In genomic region chr5:1418921-1419280, GRCh38 we compare ENCODE assay signal across 2 cellular contexts.
TF ChIP-seq lines count a peak whose summit lies in the region.

No MANE protein-coding gene starts in this region.

TF ChIP-seq in HEK293, 187 proteins besides CTCF, POLR2A, EP300 and RAD21:
- TF ChIP-seq ZNF366 (tag by site-specific recombination; conservative IDR thresholded peaks at IDR 0.05) = peak; percentile 93
- TF ChIP-seq ZBTB17 (tag by site-specific recombination; IDR thresholded peaks at IDR 0.05) = peak; percentile 100
- TF ChIP-seq ZNF768 (tag by site-specific recombination; IDR thresholded peaks at IDR 0.05) = no peak

TF ChIP-seq in H1, 55 proteins besides CTCF, POLR2A, EP300 and RAD21:
- TF ChIP-seq SUZ12 (IDR thresholded peaks at IDR 0.05; ENCODE audit: low read length) = no peak
- no peak for TF ChIP-seq HDAC6 (IDR thresholded peaks at IDR 0.05; ENCODE audit: low read depth, low read length)
- TF ChIP-seq YY1 (IDR thresholded peaks at IDR 0.05; ENCODE audit: low read depth, low read length) = no peak
- no peak for TF ChIP-seq CHD7 (IDR thresholded peaks at IDR 0.05; ENCODE audit: insufficient replicate concordance, low read length)
- no peak for TF ChIP-seq EGR1 (IDR thresholded peaks at IDR 0.05; ENCODE audit: borderline replicate concordance, low read depth, low read length)
- TF ChIP-seq CEBPB (IDR thresholded peaks at IDR 0.05; ENCODE audit: low read depth, low read length) = no peak
